Comparison of ENCODE assay signal across 8 cellular contexts in the genomic region with DNA sequence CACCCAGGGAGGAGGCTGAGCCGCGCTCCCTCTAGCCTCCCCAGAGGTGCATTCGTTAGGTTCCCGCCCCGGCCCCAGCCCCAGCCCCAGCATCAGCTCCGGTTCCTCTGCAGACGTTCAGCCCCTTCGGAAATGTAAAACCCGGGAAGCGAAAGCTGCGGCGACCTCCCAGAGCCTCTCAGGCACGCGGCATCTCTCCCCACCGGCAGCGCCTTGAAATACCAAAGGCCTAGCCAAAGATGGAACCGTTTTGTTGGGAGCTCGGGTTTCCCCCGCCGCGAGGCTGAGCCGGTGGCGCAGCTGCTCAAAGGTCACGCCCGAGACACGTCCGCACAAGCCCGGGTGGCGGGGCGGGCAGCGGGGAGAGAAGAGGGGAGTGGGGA.
A peak's percentile ranks its signal among the peaks of the same experiment; 100 is the strongest.
DNase-seq lines count a peak whose midpoint lies in the region; ATAC-seq and TF ChIP-seq lines count a peak whose summit lies in the region.

No MANE protein-coding gene starts in this region.

- no peak for TF ChIP-seq EP300 in gastroesophageal sphincter (IDR thresholded peaks at IDR 0.05)
- no peak for TF ChIP-seq EP300 in ovary (IDR thresholded peaks at IDR 0.05)

- no peak overlapping the region for H3K27ac ChIP-seq in CD4-positive, CD25-positive, alpha-beta regulatory T cell (ENCODE audit: insufficient read depth, low read length, poor library complexity, severe bottlenecking)
- peak overlapping the region in 2 of 4 donors; percentile 56 to 70 for H3K27ac ChIP-seq in gastroesophageal sphincter
- H3K27ac ChIP-seq in ovary = peak overlapping the region in 1 of 2 donors; percentile 48

- 0 to 7% methylated on average over 1 to 11 of the region's 31 CpGs for WGBS in gastroesophageal sphincter (ENCODE audit: low coverage in 1 of 2), 2 donors
- WGBS in ovary, 3 donors = 0 to 2% (median 1%) methylated on average over 30 to 31 of the region's 31 CpGs

- H3K36me3 Mint-ChIP-seq in CD4-positive, CD25-positive, alpha-beta regulatory T cell = no peaks in the 10 kb centered on the region

- peak; percentile 47 to 68 for ATAC-seq in CD4-positive, CD25-positive, alpha-beta regulatory T cell (ENCODE audit: low read depth in 2 of 2)
- ATAC-seq in GM19397 (IDR thresholded peaks at IDR 0.05; ENCODE audit: unreplicated experiment) = peak; percentile 81
- peak; percentile 77 for ATAC-seq in gastroesophageal sphincter
- no peak for ATAC-seq in GM19467 (IDR thresholded peaks at IDR 0.05; ENCODE audit: unreplicated experiment)

- peaks cover 0 to 2% (median 0%) of the 10 kb centered on the region in 7 donors for H3K9me3 Mint-ChIP-seq in CD4-positive, CD25-positive, alpha-beta regulatory T cell

- no peak overlapping the region for H3K27ac Mint-ChIP-seq in CD4-positive, CD25-positive, alpha-beta regulatory T cell

- peaks cover 4 to 8% (median 6%) of the 10 kb centered on the region in 4 donors for H3K4me1 Mint-ChIP-seq in CD4-positive, CD25-positive, alpha-beta regulatory T cell

- H3K4me1 ChIP-seq in CD4-positive, CD25-positive, alpha-beta regulatory T cell (ENCODE audit: control insufficient read depth, insufficient read depth, low read length, poor library complexity, severe bottlenecking) = no peaks in the 10 kb centered on the region
- peaks cover 0 to 16% (median 3%) of the 10 kb centered on the region in 3 donors for H3K4me1 ChIP-seq in gastroesophageal sphincter
- peaks cover 1% of the 10 kb centered on the region for H3K4me1 ChIP-seq in ovary (ENCODE audit: insufficient read depth)

- no peaks in the 10 kb centered on the region for H3K36me3 ChIP-seq in CD4-positive, CD25-positive, alpha-beta regulatory T cell (ENCODE audit: control insufficient read depth, insufficient read depth, low read length)
- H3K36me3 ChIP-seq in gastroesophageal sphincter (no peaks in the 10 kb centered on the region), ovary (no peaks in the 10 kb centered on the region)

- peak in 1 of 4 experiments; percentile 23 for TF ChIP-seq CTCF in gastroesophageal sphincter (IDR thresholded peaks at IDR 0.05)
- no peak for TF ChIP-seq CTCF in ovary (IDR thresholded peaks at IDR 0.05)

- peak overlapping the region; percentile 44 for H3K4me3 ChIP-seq in CD4-positive, CD25-positive, alpha-beta regulatory T cell (ENCODE audit: low read depth, low read length)
- peak overlapping the region; percentile 17 to 48 for H3K4me3 ChIP-seq in gastroesophageal sphincter
- H3K4me3 ChIP-seq in ovary = peak overlapping the region; percentile 35

- peak in 2 of 3 donors; percentile 4 to 60 for DNase-seq in CD4-positive, CD25-positive, alpha-beta regulatory T cell
- DNase-seq in NCI-H146 (lab: John Stamatoyannopoulos, UW) (peak; percentile 97), ovary (peak; percentile 56 to 78 (median 72)), G401 (ENCODE audit: low spot score) (no peak)
- DNase-seq in activated CD8-positive, alpha-beta memory T cell treated with anti-CD3 and anti-CD28 coated beads, Interleukin-2, amount 50 U/mL, for 4 hours = peak; percentile 25

- H3K9me3 ChIP-seq in CD4-positive, CD25-positive, alpha-beta regulatory T cell (ENCODE audit: control insufficient read depth in 2 of 2, low read length in 2 of 2) = no peaks in the 10 kb centered on the region
- no peaks in the 10 kb centered on the region for H3K9me3 ChIP-seq in gastroesophageal sphincter
- no peaks in the 10 kb centered on the region for H3K9me3 ChIP-seq in ovary

- in situ Hi-C loops in G401 (cut with HindIII; ENCODE audit: low sequenced_read_pairs) = no loop called here

- H3K27me3 Mint-ChIP-seq in CD4-positive, CD25-positive, alpha-beta regulatory T cell = peaks cover 13% of the 10 kb centered on the region

- peak overlapping the region in 3 of 4 donors; percentile 62 to 90 (median 85) for H3K4me3 Mint-ChIP-seq in CD4-positive, CD25-positive, alpha-beta regulatory T cell

- no peak for TF ChIP-seq POLR2A in gastroesophageal sphincter (IDR thresholded peaks at IDR 0.05)
- TF ChIP-seq POLR2A in ovary (IDR thresholded peaks at IDR 0.05) = no peak

- H3K27me3 ChIP-seq in CD4-positive, CD25-positive, alpha-beta regulatory T cell (ENCODE audit: control insufficient read depth, insufficient read depth, low read length) = no peaks in the 10 kb centered on the region
- H3K27me3 ChIP-seq in gastroesophageal sphincter (no peaks in the 10 kb centered on the region), ovary (no peaks in the 10 kb centered on the region)

- intact Hi-C loops in ovary (cut with DNase I) = no loop called here
